In the genomic region with DNA sequence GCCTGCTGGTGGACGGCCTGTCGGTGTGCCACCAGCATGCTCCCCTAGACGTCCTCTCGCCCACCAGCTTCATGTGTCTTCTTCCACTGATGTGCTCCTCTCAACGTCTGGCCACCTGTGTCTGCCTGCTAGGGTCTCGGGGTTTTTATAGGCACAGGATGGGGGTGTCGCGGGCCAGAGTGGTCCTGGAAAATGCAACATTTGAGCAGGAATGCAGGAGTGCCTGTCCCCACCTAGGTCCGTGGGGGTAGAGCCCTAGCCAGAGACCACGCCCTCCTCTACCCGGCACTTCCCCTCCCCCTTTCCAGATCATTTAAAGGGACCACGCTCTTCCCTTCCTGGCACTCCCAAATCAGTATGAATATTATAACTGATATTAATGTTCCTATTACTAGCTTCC, we compare ENCODE assay signal across 2 cellular contexts.
TF ChIP-seq lines count a peak whose summit lies in the region.

No MANE protein-coding gene starts in this region.

TF ChIP-seq in GM23338, 12 proteins besides CTCF, POLR2A, EP300 and RAD21:
- TF ChIP-seq STAT1 (IDR thresholded peaks at IDR 0.05; ENCODE audit: unreplicated experiment) = no peak
- TF ChIP-seq, protein P1, sequence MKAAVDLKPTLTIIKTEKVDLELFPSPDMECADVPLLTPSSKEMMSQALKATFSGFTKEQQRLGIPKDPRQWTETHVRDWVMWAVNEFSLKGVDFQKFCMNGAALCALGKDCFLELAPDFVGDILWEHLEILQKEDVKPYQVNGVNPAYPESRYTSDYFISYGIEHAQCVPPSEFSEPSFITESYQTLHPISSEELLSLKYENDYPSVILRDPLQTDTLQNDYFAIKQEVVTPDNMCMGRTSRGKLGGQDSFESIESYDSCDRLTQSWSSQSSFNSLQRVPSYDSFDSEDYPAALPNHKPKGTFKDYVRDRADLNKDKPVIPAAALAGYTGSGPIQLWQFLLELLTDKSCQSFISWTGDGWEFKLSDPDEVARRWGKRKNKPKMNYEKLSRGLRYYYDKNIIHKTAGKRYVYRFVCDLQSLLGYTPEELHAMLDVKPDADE (IDR thresholded peaks at IDR 0.05) = no peak
- TF ChIP-seq, protein P2, sequence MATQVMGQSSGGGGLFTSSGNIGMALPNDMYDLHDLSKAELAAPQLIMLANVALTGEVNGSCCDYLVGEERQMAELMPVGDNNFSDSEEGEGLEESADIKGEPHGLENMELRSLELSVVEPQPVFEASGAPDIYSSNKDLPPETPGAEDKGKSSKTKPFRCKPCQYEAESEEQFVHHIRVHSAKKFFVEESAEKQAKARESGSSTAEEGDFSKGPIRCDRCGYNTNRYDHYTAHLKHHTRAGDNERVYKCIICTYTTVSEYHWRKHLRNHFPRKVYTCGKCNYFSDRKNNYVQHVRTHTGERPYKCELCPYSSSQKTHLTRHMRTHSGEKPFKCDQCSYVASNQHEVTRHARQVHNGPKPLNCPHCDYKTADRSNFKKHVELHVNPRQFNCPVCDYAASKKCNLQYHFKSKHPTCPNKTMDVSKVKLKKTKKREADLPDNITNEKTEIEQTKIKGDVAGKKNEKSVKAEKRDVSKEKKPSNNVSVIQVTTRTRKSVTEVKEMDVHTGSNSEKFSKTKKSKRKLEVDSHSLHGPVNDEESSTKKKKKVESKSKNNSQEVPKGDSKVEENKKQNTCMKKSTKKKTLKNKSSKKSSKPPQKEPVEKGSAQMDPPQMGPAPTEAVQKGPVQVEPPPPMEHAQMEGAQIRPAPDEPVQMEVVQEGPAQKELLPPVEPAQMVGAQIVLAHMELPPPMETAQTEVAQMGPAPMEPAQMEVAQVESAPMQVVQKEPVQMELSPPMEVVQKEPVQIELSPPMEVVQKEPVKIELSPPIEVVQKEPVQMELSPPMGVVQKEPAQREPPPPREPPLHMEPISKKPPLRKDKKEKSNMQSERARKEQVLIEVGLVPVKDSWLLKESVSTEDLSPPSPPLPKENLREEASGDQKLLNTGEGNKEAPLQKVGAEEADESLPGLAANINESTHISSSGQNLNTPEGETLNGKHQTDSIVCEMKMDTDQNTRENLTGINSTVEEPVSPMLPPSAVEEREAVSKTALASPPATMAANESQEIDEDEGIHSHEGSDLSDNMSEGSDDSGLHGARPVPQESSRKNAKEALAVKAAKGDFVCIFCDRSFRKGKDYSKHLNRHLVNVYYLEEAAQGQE (IDR thresholded peaks at IDR 0.05; ENCODE audit: unreplicated experiment) = no peak
- TF ChIP-seq ZNF114 (CRISPR knock-in tag; IDR thresholded peaks at IDR 0.05) = no peak
- TF ChIP-seq EZH2 (IDR thresholded peaks at IDR 0.05; ENCODE audit: low read depth, unreplicated experiment) = no peak
- no peak for TF ChIP-seq NANOG (IDR thresholded peaks at IDR 0.05; ENCODE audit: borderline replicate concordance)
- no peak for TF ChIP-seq ZNF331 (CRISPR knock-in tag; IDR thresholded peaks at IDR 0.05; ENCODE audit: low read depth)
- TF ChIP-seq CREB1 (CRISPR knock-in tag; IDR thresholded peaks at IDR 0.05; ENCODE audit: low read depth) = no peak
- TF ChIP-seq, protein P3, sequence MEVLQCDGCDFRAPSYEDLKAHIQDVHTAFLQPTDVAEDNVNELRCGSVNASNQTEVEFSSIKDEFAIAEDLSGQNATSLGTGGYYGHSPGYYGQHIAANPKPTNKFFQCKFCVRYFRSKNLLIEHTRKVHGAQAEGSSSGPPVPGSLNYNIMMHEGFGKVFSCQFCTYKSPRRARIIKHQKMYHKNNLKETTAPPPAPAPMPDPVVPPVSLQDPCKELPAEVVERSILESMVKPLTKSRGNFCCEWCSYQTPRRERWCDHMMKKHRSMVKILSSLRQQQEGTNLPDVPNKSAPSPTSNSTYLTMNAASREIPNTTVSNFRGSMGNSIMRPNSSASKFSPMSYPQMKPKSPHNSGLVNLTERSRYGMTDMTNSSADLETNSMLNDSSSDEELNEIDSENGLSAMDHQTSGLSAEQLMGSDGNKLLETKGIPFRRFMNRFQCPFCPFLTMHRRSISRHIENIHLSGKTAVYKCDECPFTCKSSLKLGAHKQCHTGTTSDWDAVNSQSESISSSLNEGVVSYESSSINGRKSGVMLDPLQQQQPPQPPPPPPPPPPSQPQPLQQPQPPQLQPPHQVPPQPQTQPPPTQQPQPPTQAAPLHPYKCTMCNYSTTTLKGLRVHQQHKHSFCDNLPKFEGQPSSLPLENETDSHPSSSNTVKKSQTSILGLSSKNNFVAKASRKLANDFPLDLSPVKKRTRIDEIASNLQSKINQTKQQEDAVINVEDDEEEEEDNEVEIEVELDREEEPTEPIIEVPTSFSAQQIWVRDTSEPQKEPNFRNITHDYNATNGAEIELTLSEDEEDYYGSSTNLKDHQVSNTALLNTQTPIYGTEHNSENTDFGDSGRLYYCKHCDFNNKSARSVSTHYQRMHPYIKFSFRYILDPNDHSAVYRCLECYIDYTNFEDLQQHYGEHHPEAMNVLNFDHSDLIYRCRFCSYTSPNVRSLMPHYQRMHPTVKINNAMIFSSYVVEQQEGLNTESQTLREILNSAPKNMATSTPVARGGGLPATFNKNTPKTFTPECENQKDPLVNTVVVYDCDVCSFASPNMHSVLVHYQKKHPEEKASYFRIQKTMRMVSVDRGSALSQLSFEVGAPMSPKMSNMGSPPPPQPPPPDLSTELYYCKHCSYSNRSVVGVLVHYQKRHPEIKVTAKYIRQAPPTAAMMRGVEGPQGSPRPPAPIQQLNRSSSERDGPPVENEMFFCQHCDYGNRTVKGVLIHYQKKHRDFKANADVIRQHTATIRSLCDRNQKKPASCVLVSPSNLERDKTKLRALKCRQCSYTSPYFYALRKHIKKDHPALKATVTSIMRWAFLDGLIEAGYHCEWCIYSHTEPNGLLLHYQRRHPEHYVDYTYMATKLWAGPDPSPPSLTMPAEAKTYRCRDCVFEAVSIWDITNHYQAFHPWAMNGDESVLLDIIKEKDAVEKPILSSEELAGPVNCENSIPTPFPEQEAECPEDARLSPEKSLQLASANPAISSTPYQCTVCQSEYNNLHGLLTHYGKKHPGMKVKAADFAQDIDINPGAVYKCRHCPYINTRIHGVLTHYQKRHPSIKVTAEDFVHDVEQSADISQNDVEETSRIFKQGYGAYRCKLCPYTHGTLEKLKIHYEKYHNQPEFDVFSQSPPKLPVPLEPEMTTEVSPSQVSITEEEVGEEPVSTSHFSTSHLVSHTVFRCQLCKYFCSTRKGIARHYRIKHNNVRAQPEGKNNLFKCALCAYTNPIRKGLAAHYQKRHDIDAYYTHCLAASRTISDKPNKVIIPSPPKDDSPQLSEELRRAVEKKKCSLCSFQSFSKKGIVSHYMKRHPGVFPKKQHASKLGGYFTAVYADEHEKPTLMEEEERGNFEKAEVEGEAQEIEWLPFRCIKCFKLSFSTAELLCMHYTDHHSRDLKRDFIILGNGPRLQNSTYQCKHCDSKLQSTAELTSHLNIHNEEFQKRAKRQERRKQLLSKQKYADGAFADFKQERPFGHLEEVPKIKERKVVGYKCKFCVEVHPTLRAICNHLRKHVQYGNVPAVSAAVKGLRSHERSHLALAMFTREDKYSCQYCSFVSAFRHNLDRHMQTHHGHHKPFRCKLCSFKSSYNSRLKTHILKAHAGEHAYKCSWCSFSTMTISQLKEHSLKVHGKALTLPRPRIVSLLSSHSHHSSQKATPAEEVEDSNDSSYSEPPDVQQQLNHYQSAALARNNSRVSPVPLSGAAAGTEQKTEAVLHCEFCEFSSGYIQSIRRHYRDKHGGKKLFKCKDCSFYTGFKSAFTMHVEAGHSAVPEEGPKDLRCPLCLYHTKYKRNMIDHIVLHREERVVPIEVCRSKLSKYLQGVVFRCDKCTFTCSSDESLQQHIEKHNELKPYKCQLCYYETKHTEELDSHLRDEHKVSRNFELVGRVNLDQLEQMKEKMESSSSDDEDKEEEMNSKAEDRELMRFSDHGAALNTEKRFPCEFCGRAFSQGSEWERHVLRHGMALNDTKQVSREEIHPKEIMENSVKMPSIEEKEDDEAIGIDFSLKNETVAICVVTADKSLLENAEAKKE (CRISPR knock-in tag; IDR thresholded peaks at IDR 0.05) = no peak
- no peak for TF ChIP-seq POLR2AphosphoS5 (IDR thresholded peaks at IDR 0.05; ENCODE audit: low read depth)

TF ChIP-seq in K562, 482 proteins besides CTCF, POLR2A, EP300 and RAD21:
- TF ChIP-seq, protein P4, sequence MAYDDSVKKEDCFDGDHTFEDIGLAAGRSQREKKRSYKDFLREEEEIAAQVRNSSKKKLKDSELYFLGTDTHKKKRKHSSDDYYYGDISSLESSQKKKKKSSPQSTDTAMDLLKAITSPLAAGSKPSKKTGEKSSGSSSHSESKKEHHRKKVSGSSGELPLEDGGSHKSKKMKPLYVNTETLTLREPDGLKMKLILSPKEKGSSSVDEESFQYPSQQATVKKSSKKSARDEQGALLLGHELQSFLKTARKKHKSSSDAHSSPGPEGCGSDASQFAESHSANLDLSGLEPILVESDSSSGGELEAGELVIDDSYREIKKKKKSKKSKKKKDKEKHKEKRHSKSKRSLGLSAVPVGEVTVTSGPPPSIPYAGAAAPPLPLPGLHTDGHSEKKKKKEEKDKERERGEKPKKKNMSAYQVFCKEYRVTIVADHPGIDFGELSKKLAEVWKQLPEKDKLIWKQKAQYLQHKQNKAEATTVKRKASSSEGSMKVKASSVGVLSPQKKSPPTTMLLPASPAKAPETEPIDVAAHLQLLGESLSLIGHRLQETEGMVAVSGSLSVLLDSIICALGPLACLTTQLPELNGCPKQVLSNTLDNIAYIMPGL (CRISPR knock-in tag; IDR thresholded peaks at IDR 0.05) = no peak
- TF ChIP-seq, protein P5, sequence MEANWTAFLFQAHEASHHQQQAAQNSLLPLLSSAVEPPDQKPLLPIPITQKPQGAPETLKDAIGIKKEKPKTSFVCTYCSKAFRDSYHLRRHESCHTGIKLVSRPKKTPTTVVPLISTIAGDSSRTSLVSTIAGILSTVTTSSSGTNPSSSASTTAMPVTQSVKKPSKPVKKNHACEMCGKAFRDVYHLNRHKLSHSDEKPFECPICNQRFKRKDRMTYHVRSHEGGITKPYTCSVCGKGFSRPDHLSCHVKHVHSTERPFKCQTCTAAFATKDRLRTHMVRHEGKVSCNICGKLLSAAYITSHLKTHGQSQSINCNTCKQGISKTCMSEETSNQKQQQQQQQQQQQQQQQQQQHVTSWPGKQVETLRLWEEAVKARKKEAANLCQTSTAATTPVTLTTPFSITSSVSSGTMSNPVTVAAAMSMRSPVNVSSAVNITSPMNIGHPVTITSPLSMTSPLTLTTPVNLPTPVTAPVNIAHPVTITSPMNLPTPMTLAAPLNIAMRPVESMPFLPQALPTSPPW (CRISPR knock-in tag; IDR thresholded peaks at IDR 0.05) = peak; percentile 37; the same call in 1 of the 2 replicates
- TF ChIP-seq KDM2B (CRISPR knock-in tag; IDR thresholded peaks at IDR 0.05) (no peak), SREBF2 (CRISPR knock-in tag; IDR thresholded peaks at IDR 0.05) (no peak), SOX6 (IDR thresholded peaks at IDR 0.05) (no peak), ZNF717 (CRISPR knock-in tag; IDR thresholded peaks at IDR 0.05) (no peak), CC2D1A (IDR thresholded peaks at IDR 0.05) (peak; percentile 88), IRF2 (CRISPR knock-in tag; IDR thresholded peaks at IDR 0.05) (no peak), SPI1 (IDR thresholded peaks at IDR 0.05; ENCODE audit: borderline replicate concordance, low read depth, low read length) (peak; percentile 42; the same call in 1 of the 2 replicates), NR2C1 (IDR thresholded peaks at IDR 0.05) (no peak), NR2C1 (tag; IDR thresholded peaks at IDR 0.05) (no peak)
- TF ChIP-seq, protein P6, sequence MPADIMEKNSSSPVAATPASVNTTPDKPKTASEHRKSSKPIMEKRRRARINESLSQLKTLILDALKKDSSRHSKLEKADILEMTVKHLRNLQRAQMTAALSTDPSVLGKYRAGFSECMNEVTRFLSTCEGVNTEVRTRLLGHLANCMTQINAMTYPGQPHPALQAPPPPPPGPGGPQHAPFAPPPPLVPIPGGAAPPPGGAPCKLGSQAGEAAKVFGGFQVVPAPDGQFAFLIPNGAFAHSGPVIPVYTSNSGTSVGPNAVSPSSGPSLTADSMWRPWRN (IDR thresholded peaks at IDR 0.05; ENCODE audit: low read depth) = no peak
- TF ChIP-seq, protein P7, sequence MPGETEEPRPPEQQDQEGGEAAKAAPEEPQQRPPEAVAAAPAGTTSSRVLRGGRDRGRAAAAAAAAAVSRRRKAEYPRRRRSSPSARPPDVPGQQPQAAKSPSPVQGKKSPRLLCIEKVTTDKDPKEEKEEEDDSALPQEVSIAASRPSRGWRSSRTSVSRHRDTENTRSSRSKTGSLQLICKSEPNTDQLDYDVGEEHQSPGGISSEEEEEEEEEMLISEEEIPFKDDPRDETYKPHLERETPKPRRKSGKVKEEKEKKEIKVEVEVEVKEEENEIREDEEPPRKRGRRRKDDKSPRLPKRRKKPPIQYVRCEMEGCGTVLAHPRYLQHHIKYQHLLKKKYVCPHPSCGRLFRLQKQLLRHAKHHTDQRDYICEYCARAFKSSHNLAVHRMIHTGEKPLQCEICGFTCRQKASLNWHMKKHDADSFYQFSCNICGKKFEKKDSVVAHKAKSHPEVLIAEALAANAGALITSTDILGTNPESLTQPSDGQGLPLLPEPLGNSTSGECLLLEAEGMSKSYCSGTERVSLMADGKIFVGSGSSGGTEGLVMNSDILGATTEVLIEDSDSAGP (CRISPR knock-in tag; IDR thresholded peaks at IDR 0.05) = peak; percentile 87
- TF ChIP-seq, protein P8, sequence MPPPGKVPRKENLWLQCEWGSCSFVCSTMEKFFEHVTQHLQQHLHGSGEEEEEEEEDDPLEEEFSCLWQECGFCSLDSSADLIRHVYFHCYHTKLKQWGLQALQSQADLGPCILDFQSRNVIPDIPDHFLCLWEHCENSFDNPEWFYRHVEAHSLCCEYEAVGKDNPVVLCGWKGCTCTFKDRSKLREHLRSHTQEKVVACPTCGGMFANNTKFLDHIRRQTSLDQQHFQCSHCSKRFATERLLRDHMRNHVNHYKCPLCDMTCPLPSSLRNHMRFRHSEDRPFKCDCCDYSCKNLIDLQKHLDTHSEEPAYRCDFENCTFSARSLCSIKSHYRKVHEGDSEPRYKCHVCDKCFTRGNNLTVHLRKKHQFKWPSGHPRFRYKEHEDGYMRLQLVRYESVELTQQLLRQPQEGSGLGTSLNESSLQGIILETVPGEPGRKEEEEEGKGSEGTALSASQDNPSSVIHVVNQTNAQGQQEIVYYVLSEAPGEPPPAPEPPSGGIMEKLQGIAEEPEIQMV (tag; conservative IDR thresholded peaks at IDR 0.05; ENCODE audit: low read depth) = peak; percentile 92
- TF ChIP-seq, protein P9, sequence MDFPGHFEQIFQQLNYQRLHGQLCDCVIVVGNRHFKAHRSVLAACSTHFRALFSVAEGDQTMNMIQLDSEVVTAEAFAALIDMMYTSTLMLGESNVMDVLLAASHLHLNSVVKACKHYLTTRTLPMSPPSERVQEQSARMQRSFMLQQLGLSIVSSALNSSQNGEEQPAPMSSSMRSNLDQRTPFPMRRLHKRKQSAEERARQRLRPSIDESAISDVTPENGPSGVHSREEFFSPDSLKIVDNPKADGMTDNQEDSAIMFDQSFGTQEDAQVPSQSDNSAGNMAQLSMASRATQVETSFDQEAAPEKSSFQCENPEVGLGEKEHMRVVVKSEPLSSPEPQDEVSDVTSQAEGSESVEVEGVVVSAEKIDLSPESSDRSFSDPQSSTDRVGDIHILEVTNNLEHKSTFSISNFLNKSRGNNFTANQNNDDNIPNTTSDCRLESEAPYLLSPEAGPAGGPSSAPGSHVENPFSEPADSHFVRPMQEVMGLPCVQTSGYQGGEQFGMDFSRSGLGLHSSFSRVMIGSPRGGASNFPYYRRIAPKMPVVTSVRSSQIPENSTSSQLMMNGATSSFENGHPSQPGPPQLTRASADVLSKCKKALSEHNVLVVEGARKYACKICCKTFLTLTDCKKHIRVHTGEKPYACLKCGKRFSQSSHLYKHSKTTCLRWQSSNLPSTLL (IDR thresholded peaks at IDR 0.05) = peak; percentile 91
